In genomic region chr14:96285667-96286066, GRCh38 we compare ENCODE assay signal across 1 cellular context.
TF ChIP-seq lines count a peak whose summit lies in the region.

No MANE protein-coding gene starts in this region.

TF ChIP-seq in IMR-90, 13 proteins besides CTCF, POLR2A, EP300 and RAD21:
- no peak for TF ChIP-seq USF2 (IDR thresholded peaks at IDR 0.05; ENCODE audit: low read depth, low read length)
- peak; percentile 58; the same call in 1 of the 2 replicates for TF ChIP-seq MAZ (IDR thresholded peaks at IDR 0.05; ENCODE audit: borderline replicate concordance, low read depth, low read length)
- TF ChIP-seq RFX5 (IDR thresholded peaks at IDR 0.05; ENCODE audit: low read depth, low read length): no peak
- TF ChIP-seq CEBPB (IDR thresholded peaks at IDR 0.05; ENCODE audit: low read depth, low read length): peak; percentile 98
- TF ChIP-seq FOS (IDR thresholded peaks at IDR 0.05; ENCODE audit: low read depth, low read length): peak; percentile 87
- peak; percentile 83 for TF ChIP-seq RCOR1 (IDR thresholded peaks at IDR 0.05; ENCODE audit: insufficient replicate concordance, low read length)
- peak; percentile 52; the same call in 1 of the 2 replicates for TF ChIP-seq CHD1 (IDR thresholded peaks at IDR 0.05; ENCODE audit: low read depth, low read length)
- TF ChIP-seq BHLHE40 (IDR thresholded peaks at IDR 0.05; ENCODE audit: low read depth, low read length): peak; percentile 96
- TF ChIP-seq, protein P1, sequence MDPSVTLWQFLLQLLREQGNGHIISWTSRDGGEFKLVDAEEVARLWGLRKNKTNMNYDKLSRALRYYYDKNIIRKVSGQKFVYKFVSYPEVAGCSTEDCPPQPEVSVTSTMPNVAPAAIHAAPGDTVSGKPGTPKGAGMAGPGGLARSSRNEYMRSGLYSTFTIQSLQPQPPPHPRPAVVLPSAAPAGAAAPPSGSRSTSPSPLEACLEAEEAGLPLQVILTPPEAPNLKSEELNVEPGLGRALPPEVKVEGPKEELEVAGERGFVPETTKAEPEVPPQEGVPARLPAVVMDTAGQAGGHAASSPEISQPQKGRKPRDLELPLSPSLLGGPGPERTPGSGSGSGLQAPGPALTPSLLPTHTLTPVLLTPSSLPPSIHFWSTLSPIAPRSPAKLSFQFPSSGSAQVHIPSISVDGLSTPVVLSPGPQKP (IDR thresholded peaks at IDR 0.05; ENCODE audit: borderline replicate concordance, low read depth, low read length): 0 out of 2 replicates have a peak, but pooled peaks have one; percentile 15
